In genomic region chr3:39137991-39138803, GRCh38 we compare ENCODE assay signal across 19 cellular contexts. TPM values are rescaled to one million over a fixed set of nuclear protein-coding genes. Genes with fewer than 3 reads are reported as not detected.
DNase-seq lines count a peak whose midpoint lies in the region; FAIRE-seq and TF ChIP-seq lines count a peak whose summit lies in the region.
"Had no signal": no experiment of that assay in that cellular context is flagged by ENCODE, and none has a peak within 500 bp of the region (broad histone marks: within the 10 kb centered on the region; RNA-seq: fewer than 3 reads in every experiment).

No MANE protein-coding gene starts in this region.

- TF ChIP-seq POLR2A in uterus (IDR thresholded peaks at IDR 0.05): no peak

- H3K4me3 ChIP-seq in HEK293 (ENCODE audit: low read depth, low read length): no peak overlapping the region
- H3K4me3 ChIP-seq in uterus: no peak overlapping the region
- H3K4me3 ChIP-seq: PC-9, tibial nerve had no signal

- no peak for FAIRE-seq in D721Med (lab: Jason Lieb, UNC)

- peaks cover 38% of the 10 kb centered on the region for H3K4me1 Mint-ChIP-seq in CD14-positive monocyte
- peaks cover 38% of the 10 kb centered on the region for H3K4me1 Mint-ChIP-seq in nephron

- H3K4me1 ChIP-seq in HEK293 (ENCODE audit: control insufficient read depth, insufficient read depth, low read length) (no peaks in the 10 kb centered on the region), uterus (peaks cover 0 to 12% of the 10 kb centered on the region in 2 donors)

- CTCF ChIA-PET in HEK293 (lab: Yijun Ruan, JAX): interaction anchor here (0.7 to 1.4 kb wide), 2 partner anchors 11 to 724 kb away, joined by 3 to 5 read pairs; no protein-coding TSS in a partner anchor

- no peak overlapping the region for H3K27ac ChIP-seq in HEK293 (ENCODE audit: extremely low read depth, low read depth, low read length)
- peak overlapping the region; percentile 29 for H3K27ac ChIP-seq in caudate nucleus (ENCODE audit: low read depth, low read length)
- H3K27ac ChIP-seq in uterus: no peak overlapping the region
- H3K27ac ChIP-seq: C4-2B, KMS-11, PC-9, tibial nerve had no signal

- POLR2A ChIA-PET in HEK293 (lab: Yijun Ruan, JAX): no interaction called here

- H3K27ac Mint-ChIP-seq in CD14-positive monocyte (peak overlapping the region in 4 of 7 donors; percentile 11 to 85 (median 64)), nephron (peak overlapping the region in 2 of 3 experiments; percentile 55 to 79)
- H3K27ac Mint-ChIP-seq: progenitor cell of endocrine pancreas had no signal

- no peak overlapping the region for H3K4me3 Mint-ChIP-seq in CD14-positive monocyte
- H3K4me3 Mint-ChIP-seq in nephron: no peak overlapping the region

- no peaks in the 10 kb centered on the region for H3K9me3 ChIP-seq in HEK293 (ENCODE audit: control insufficient read depth, insufficient read depth, low read depth, low read length)
- no peaks in the 10 kb centered on the region for H3K9me3 ChIP-seq in uterus
- H3K9me3 ChIP-seq: tibial nerve had no signal

- H3K36me3 ChIP-seq in HEK293 (ENCODE audit: control insufficient read depth in 2 of 2, insufficient read depth in 1 of 2, low read length in 2 of 2) (peaks cover 0 to 30% of the 10 kb centered on the region in 2 experiments; a peak in 1 of 3 replicates), uterus (no peaks in the 10 kb centered on the region)

- H3K27me3 ChIP-seq in uterus: no peaks in the 10 kb centered on the region
- H3K27me3 ChIP-seq: tibial nerve had no signal

- H3K9me3 Mint-ChIP-seq in CD14-positive monocyte (peaks cover 0 to 3% (median 0%) of the 10 kb centered on the region in 7 donors), nephron (no peaks in the 10 kb centered on the region)

- DNase-seq in CD14-positive monocyte (ENCODE audit: low spot score): no peak
- DNase-seq in caudate nucleus (lab: John Stamatoyannopoulos, UW): no peak
- no peak for DNase-seq in NCI-H2171 (lab: John Stamatoyannopoulos, UW)
- no peak for DNase-seq in uterus
- DNase-seq in kidney glomerular epithelial cell (lab: John Stamatoyannopoulos, UW): no peak
- no peak for DNase-seq in D721Med (ENCODE audit: insufficient read length, low spot score)
- DNase-seq: activated effector memory CD4-positive, alpha-beta T cell treated with anti-CD3 and anti-CD28 coated beads, Interleukin-2, amount 50 U/mL, for 16 hours; erythroblast; NCI-H146; PC-9 had no signal

- H3K27me3 Mint-ChIP-seq in CD14-positive monocyte (ENCODE audit: low read depth in 3 of 3): peaks cover 0 to 2% (median 1%) of the 10 kb centered on the region in 3 donors
- H3K27me3 Mint-ChIP-seq in nephron (ENCODE audit: low read depth): peaks cover 4% of the 10 kb centered on the region

- intact Hi-C loops in CD14-positive monocyte (cut with micrococcal nuclease): no loop called here
- intact Hi-C loops in uterus (cut with DNase I; ENCODE audit: low total_unique reads): no loop called here

- no peak for TF ChIP-seq CTCF in CD14-positive monocyte (IDR thresholded peaks at IDR 0.05)
- no peak for TF ChIP-seq CTCF in HEK293 (tag by site-specific recombination; IDR thresholded peaks at IDR 0.05)
- no peak for TF ChIP-seq CTCF in nephron (IDR thresholded peaks at IDR 0.05; ENCODE audit: unreplicated experiment in 3 of 3)
- no peak for TF ChIP-seq CTCF in uterus (IDR thresholded peaks at IDR 0.05)
- no peak for TF ChIP-seq CTCF in D721Med (IDR thresholded peaks at IDR 0.05; ENCODE audit: insufficient read depth, missing control alignments)

- H3K36me3 Mint-ChIP-seq in CD14-positive monocyte (peaks cover 29 to 52% of the 10 kb centered on the region in 2 donors), nephron (ENCODE audit: low read depth) (peaks cover 27% of the 10 kb centered on the region)

TF ChIP-seq in HEK293, 187 proteins besides CTCF, POLR2A, EP300 and RAD21:
- TF ChIP-seq ZNF600 (tag by site-specific recombination; IDR thresholded peaks at IDR 0.05) (peak; percentile 47; the same call in 1 of the 2 replicates), OSR2 (tag by site-specific recombination; IDR thresholded peaks at IDR 0.05) (no peak)

RNA-seq across cellular contexts. Expression of gene CSRNP1, which starts 15.2 kb away (rescaled TPM):
- 100 to 1,000 TPM; 104 to 113 TPM for polyA plus RNA-seq in CD14-positive monocyte
- total RNA-seq in uterus: 10 to 100 TPM; 23.6 to 79.7 (median 55.0) TPM

RNA-seq across cellular contexts. Expression of gene TTC21A, which starts 30.7 kb away (rescaled TPM):
- 1 to 10 TPM in 1 of 2 donors, under 1 TPM in 1; 0.67 to 2.2 TPM for polyA plus RNA-seq in CD14-positive monocyte
- total RNA-seq in uterus: 10 to 100 TPM in 1 of 4 donors, 1 to 10 TPM in 3; 2.8 to 16.3 (median 6.1) TPM

RNA-seq across cellular contexts. Expression of gene GORASP1, which starts 30.8 kb away (rescaled TPM):
- polyA plus RNA-seq in CD14-positive monocyte: 10 to 100 TPM; 23.2 to 31.2 TPM
- 10 to 100 TPM; 32.3 to 73.4 (median 47.5) TPM for total RNA-seq in uterus

RNA-seq across cellular contexts. Expression of gene XIRP1, which starts 54.2 kb away (rescaled TPM):
- polyA plus RNA-seq in CD14-positive monocyte: not detected
- under 1 TPM in 2 of 4 donors, not detected in 2; 0.06 to 0.07 TPM for total RNA-seq in uterus
- total RNA-seq: Daoy, glomerular endothelial cell, NCI-H460, PC-9, progenitor cell of endocrine pancreas, tibial nerve had no signal
